2 cellular contexts compared by ENCODE assay signal in genomic region chr12:53211476-53212381, GRCh38.
TF ChIP-seq lines count a peak whose summit lies in the region.

No MANE protein-coding gene starts in this region.

TF ChIP-seq in GM23338, 12 proteins besides CTCF, POLR2A, EP300 and RAD21:
- TF ChIP-seq REST (IDR thresholded peaks at IDR 0.05; ENCODE audit: unreplicated experiment) (no peak), ZNF114 (CRISPR knock-in tag; IDR thresholded peaks at IDR 0.05) (no peak), JUNB (IDR thresholded peaks at IDR 0.05; ENCODE audit: unreplicated experiment) (no peak), STAT1 (IDR thresholded peaks at IDR 0.05; ENCODE audit: unreplicated experiment) (no peak), ZNF462 (CRISPR knock-in tag; IDR thresholded peaks at IDR 0.05) (no peak), EZH2phosphoT487 (IDR thresholded peaks at IDR 0.05; ENCODE audit: unreplicated experiment) (no peak), ZNF331 (CRISPR knock-in tag; IDR thresholded peaks at IDR 0.05; ENCODE audit: low read depth) (no peak), CREB1 (CRISPR knock-in tag; IDR thresholded peaks at IDR 0.05; ENCODE audit: low read depth) (no peak), NANOG (IDR thresholded peaks at IDR 0.05; ENCODE audit: borderline replicate concordance) (no peak), EZH2 (IDR thresholded peaks at IDR 0.05; ENCODE audit: low read depth, unreplicated experiment) (no peak)
- TF ChIP-seq, protein P1, sequence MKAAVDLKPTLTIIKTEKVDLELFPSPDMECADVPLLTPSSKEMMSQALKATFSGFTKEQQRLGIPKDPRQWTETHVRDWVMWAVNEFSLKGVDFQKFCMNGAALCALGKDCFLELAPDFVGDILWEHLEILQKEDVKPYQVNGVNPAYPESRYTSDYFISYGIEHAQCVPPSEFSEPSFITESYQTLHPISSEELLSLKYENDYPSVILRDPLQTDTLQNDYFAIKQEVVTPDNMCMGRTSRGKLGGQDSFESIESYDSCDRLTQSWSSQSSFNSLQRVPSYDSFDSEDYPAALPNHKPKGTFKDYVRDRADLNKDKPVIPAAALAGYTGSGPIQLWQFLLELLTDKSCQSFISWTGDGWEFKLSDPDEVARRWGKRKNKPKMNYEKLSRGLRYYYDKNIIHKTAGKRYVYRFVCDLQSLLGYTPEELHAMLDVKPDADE (IDR thresholded peaks at IDR 0.05), result no peak
TF ChIP-seq in GM23338: peak in this region for 0.

TF ChIP-seq in HepG2, 621 proteins besides CTCF, POLR2A, EP300 and RAD21:
- TF ChIP-seq, protein P2, sequence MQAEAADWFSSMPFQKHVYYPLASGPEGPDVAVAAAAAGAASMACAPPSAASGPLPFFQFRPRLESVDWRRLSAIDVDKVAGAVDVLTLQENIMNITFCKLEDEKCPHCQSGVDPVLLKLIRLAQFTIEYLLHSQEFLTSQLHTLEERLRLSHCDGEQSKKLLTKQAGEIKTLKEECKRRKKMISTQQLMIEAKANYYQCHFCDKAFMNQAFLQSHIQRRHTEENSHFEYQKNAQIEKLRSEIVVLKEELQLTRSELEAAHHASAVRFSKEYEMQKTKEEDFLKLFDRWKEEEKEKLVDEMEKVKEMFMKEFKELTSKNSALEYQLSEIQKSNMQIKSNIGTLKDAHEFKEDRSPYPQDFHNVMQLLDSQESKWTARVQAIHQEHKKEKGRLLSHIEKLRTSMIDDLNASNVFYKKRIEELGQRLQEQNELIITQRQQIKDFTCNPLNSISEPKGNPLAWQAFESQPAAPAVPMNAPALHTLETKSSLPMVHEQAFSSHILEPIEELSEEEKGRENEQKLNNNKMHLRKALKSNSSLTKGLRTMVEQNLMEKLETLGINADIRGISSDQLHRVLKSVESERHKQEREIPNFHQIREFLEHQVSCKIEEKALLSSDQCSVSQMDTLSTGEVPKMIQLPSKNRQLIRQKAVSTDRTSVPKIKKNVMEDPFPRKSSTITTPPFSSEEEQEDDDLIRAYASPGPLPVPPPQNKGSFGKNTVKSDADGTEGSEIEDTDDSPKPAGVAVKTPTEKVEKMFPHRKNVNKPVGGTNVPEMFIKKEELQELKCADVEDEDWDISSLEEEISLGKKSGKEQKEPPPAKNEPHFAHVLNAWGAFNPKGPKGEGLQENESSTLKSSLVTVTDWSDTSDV (CRISPR knock-in tag; IDR thresholded peaks at IDR 0.05), result no peak
- TF ChIP-seq ZNF563 (CRISPR knock-in tag; IDR thresholded peaks at IDR 0.05), result no peak
- peak; percentile 69 for TF ChIP-seq STAG1 (CRISPR knock-in tag; IDR thresholded peaks at IDR 0.05)
- no peak for TF ChIP-seq LCORL (IDR thresholded peaks at IDR 0.05)
- 0 out of 2 replicates have a peak, but pooled peaks have one; percentile 2 for TF ChIP-seq LCORL (CRISPR knock-in tag; IDR thresholded peaks at IDR 0.05)
- no peak for TF ChIP-seq GATA4 (IDR thresholded peaks at IDR 0.05; ENCODE audit: borderline replicate concordance, low read depth)
- TF ChIP-seq ESRRA (CRISPR knock-in tag; IDR thresholded peaks at IDR 0.05; ENCODE audit: low read depth), result no peak
- no peak for TF ChIP-seq ZBTB1 (CRISPR knock-in tag; IDR thresholded peaks at IDR 0.05; ENCODE audit: borderline replicate concordance)
- TF ChIP-seq SMC3 (IDR thresholded peaks at IDR 0.05; ENCODE audit: low read length), result peak; percentile 15; the same call in 1 of the 2 replicates
- peak; percentile 51 for TF ChIP-seq XRCC5 (optimal IDR thresholded peaks at IDR 0.05; ENCODE audit: low read length)
- TF ChIP-seq, protein P3, sequence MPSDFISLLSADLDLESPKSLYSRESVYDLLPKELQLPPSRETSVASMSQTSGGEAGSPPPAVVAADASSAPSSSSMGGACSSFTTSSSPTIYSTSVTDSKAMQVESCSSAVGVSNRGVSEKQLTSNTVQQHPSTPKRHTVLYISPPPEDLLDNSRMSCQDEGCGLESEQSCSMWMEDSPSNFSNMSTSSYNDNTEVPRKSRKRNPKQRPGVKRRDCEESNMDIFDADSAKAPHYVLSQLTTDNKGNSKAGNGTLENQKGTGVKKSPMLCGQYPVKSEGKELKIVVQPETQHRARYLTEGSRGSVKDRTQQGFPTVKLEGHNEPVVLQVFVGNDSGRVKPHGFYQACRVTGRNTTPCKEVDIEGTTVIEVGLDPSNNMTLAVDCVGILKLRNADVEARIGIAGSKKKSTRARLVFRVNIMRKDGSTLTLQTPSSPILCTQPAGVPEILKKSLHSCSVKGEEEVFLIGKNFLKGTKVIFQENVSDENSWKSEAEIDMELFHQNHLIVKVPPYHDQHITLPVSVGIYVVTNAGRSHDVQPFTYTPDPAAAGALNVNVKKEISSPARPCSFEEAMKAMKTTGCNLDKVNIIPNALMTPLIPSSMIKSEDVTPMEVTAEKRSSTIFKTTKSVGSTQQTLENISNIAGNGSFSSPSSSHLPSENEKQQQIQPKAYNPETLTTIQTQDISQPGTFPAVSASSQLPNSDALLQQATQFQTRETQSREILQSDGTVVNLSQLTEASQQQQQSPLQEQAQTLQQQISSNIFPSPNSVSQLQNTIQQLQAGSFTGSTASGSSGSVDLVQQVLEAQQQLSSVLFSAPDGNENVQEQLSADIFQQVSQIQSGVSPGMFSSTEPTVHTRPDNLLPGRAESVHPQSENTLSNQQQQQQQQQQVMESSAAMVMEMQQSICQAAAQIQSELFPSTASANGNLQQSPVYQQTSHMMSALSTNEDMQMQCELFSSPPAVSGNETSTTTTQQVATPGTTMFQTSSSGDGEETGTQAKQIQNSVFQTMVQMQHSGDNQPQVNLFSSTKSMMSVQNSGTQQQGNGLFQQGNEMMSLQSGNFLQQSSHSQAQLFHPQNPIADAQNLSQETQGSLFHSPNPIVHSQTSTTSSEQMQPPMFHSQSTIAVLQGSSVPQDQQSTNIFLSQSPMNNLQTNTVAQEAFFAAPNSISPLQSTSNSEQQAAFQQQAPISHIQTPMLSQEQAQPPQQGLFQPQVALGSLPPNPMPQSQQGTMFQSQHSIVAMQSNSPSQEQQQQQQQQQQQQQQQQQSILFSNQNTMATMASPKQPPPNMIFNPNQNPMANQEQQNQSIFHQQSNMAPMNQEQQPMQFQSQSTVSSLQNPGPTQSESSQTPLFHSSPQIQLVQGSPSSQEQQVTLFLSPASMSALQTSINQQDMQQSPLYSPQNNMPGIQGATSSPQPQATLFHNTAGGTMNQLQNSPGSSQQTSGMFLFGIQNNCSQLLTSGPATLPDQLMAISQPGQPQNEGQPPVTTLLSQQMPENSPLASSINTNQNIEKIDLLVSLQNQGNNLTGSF (CRISPR knock-in tag; IDR thresholded peaks at IDR 0.05), result no peak
- TF ChIP-seq TEAD3 (CRISPR knock-in tag; optimal IDR thresholded peaks at IDR 0.05; ENCODE audit: borderline replicate concordance), result peak; percentile 31
- TF ChIP-seq ZFX (CRISPR knock-in tag; IDR thresholded peaks at IDR 0.05; ENCODE audit: low read depth), result peak; percentile 16; the same call in 1 of the 2 replicates
- TF ChIP-seq, protein P4, sequence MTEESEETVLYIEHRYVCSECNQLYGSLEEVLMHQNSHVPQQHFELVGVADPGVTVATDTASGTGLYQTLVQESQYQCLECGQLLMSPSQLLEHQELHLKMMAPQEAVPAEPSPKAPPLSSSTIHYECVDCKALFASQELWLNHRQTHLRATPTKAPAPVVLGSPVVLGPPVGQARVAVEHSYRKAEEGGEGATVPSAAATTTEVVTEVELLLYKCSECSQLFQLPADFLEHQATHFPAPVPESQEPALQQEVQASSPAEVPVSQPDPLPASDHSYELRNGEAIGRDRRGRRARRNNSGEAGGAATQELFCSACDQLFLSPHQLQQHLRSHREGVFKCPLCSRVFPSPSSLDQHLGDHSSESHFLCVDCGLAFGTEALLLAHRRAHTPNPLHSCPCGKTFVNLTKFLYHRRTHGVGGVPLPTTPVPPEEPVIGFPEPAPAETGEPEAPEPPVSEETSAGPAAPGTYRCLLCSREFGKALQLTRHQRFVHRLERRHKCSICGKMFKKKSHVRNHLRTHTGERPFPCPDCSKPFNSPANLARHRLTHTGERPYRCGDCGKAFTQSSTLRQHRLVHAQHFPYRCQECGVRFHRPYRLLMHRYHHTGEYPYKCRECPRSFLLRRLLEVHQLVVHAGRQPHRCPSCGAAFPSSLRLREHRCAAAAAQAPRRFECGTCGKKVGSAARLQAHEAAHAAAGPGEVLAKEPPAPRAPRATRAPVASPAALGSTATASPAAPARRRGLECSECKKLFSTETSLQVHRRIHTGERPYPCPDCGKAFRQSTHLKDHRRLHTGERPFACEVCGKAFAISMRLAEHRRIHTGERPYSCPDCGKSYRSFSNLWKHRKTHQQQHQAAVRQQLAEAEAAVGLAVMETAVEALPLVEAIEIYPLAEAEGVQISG (CRISPR knock-in tag; IDR thresholded peaks at IDR 0.05), result 0 out of 2 replicates have a peak, but pooled peaks have one; percentile 26
